In genomic region chr1:233113009-233113712, GRCh38 we compare ENCODE assay signal across 8 cellular contexts.
A peak's percentile ranks its signal among the peaks of the same experiment; 100 is the strongest.
DNase-seq lines count a peak whose midpoint lies in the region; ATAC-seq, FAIRE-seq and TF ChIP-seq lines count a peak whose summit lies in the region.

No MANE protein-coding gene starts in this region.

- H2BK12ac ChIP-seq in H1 (ENCODE audit: low read depth, low read length): peak overlapping the region; percentile 99

- H4K5ac ChIP-seq in H1 (ENCODE audit: insufficient read length, low read depth, low read length): peak overlapping the region; percentile 75

- CTCF ChIA-PET in H1 (lab: Charles Lee; ENCODE audit: partially characterized antibody): interaction anchor here (1.6 kb wide), 1 partner anchor 12 kb away, joined by 5 read pairs; no protein-coding TSS in a partner anchor

- peak overlapping the region; percentile 91 for H2AK5ac ChIP-seq in H1 (ENCODE audit: low read depth, low read length)

- peak overlapping the region; percentile 94 for H3K27ac ChIP-seq in H1 (ENCODE audit: low read depth, low read length)
- H3K27ac ChIP-seq in thyroid gland: peak overlapping the region; percentile 70 to 88 (median 85)
- H3K27ac ChIP-seq in MM.1S (ENCODE audit: low read length): no peak overlapping the region

- H3K18ac ChIP-seq in H1 (ENCODE audit: extremely low read depth, low read length): peak overlapping the region; percentile 49

- TF ChIP-seq RAD21 in H1 (IDR thresholded peaks at IDR 0.05 in 1 of 2, conservative IDR thresholded peaks at IDR 0.05 in 1 of 2; ENCODE audit: low read depth in 2 of 2, low read length in 2 of 2): 0 out of 4 replicates have a peak, but pooled peaks of 1 of the 2 experiments have one; percentile 1

- H2BK5ac ChIP-seq in H1 (ENCODE audit: low read depth, low read length): peak overlapping the region; percentile 98

- peak overlapping the region; percentile 20; the same call in 1 of the 2 replicates for H3K4me3 ChIP-seq in AG10803 (ENCODE audit: low read length)
- H3K4me3 ChIP-seq in H1 (ENCODE audit: extremely low read depth in 1 of 4, insufficient read depth in 2 of 4, low read depth in 3 of 4, low read length in 4 of 4): peak overlapping the region in 2 of 4 experiments; percentile 17 to 19; a peak in 2 of 8 replicates
- no peak overlapping the region for H3K4me3 ChIP-seq in thyroid gland (replicated peaks in 1 of 3)
- no peak overlapping the region for H3K4me3 ChIP-seq in MM.1S (ENCODE audit: low read length)

- intact Hi-C loops in thyroid gland (cut with DNase I): no loop called here

- DNase-seq in AG10803 (ENCODE audit: low read depth): peak; percentile 100
- DNase-seq in H1 (ENCODE audit: low read depth in 1 of 2, low spot score in 2 of 2): peak in 1 of 2 experiments; percentile 39
- peak; percentile 85 for DNase-seq in medulla oblongata (ENCODE audit: extremely low spot score)
- DNase-seq in thyroid gland: peak; percentile 63 to 71
- no peak for DNase-seq in MM.1S

- H3K23ac ChIP-seq in H1 (ENCODE audit: insufficient read length): no peak overlapping the region

- 0 out of 2 replicates have a peak, but pooled peaks cover 4% of the 10 kb centered on the region for H3K23me2 ChIP-seq in H1 (ENCODE audit: low read depth, low read length)

- H3K36me3 ChIP-seq in H1 (ENCODE audit: control insufficient read depth in 2 of 4, insufficient read depth in 4 of 4, low read length in 3 of 4) (peaks cover 0 to 10% (median 2%) of the 10 kb centered on the region in 4 experiments; a peak in 4 of 8 replicates), thyroid gland (no peaks in the 10 kb centered on the region), MM.1S (replicated peaks; ENCODE audit: insufficient read depth, low read length) (no peaks in the 10 kb centered on the region)

- peak overlapping the region; percentile 51 for H3K56ac ChIP-seq in H1 (replicated peaks; ENCODE audit: insufficient read length, low read depth, low read length)

- H2BK20ac ChIP-seq in H1 (ENCODE audit: low read length): peak overlapping the region; percentile 16

- H3K4me1 ChIP-seq in H1 (replicated peaks in 1 of 4; ENCODE audit: control insufficient read depth in 3 of 4, insufficient read depth in 4 of 4, low read length in 3 of 4): peaks cover 10 to 30% (median 18%) of the 10 kb centered on the region in 4 experiments; a peak in 6 of 7 replicates
- H3K4me1 ChIP-seq in thyroid gland: peaks cover 23 to 32% of the 10 kb centered on the region in 2 donors
- no peaks in the 10 kb centered on the region for H3K4me1 ChIP-seq in MM.1S (ENCODE audit: low read length)

- peak overlapping the region; percentile 45 to 80 (median 76) for H3K9ac ChIP-seq in H1 (replicated peaks in 1 of 4; ENCODE audit: extremely low read depth in 1 of 4, low read depth in 3 of 4, low read length in 3 of 4)
- H3K9ac ChIP-seq in MM.1S (ENCODE audit: low read length): no peak overlapping the region

- TF ChIP-seq POLR2A in H1 (IDR thresholded peaks at IDR 0.05; ENCODE audit: control extremely low read depth in 1 of 2, low read depth in 2 of 2, low read length in 2 of 2) (peak in 1 of 2 experiments; percentile 51; a peak in 2 of 3 replicates), thyroid gland (IDR thresholded peaks at IDR 0.05) (no peak)

- 0 out of 2 replicates have a peak overlapping the region, but pooled peaks have one; percentile 66 for H2BK15ac ChIP-seq in H1 (ENCODE audit: low read length)

- no peak overlapping the region for H3K14ac ChIP-seq in H1 (ENCODE audit: insufficient read length)

- H2AFZ ChIP-seq in H1 (ENCODE audit: low read length) (no peak overlapping the region), MM.1S (ENCODE audit: low read length) (no peak overlapping the region)

- H4K91ac ChIP-seq in H1 (replicated peaks; ENCODE audit: insufficient read length, low read length): peak overlapping the region; percentile 99

- 31% methylated on average over 7 of the region's 7 CpGs; no CpG with 5 or more reads in 1 of the 2 experiments for WGBS in H1 (ENCODE audit: extremely low coverage in 1 of 2, insufficient coverage in 1 of 2, insufficient read length in 1 of 2, insufficient replicate concordance in 2 of 2, low coverage in 1 of 2, low lambda C conversion rate in 2 of 2, missing lambda C conversion rate in 1 of 2), 2 experiments
- 22 to 31% methylated on average over 7 of the region's 7 CpGs for WGBS in thyroid gland, 2 donors

- no peaks in the 10 kb centered on the region for H3F3A ChIP-seq in MM.1S (ENCODE audit: insufficient read depth, low read length)

- H3K9me3 ChIP-seq in H1 (ENCODE audit: insufficient read depth in 2 of 2, low read depth in 1 of 2, low read length in 1 of 2) (no peaks in the 10 kb centered on the region), thyroid gland (no peaks in the 10 kb centered on the region), MM.1S (replicated peaks; ENCODE audit: insufficient read depth, low read length) (no peaks in the 10 kb centered on the region)

- TF ChIP-seq CTCF in AG10803 (conservative IDR thresholded peaks at IDR 0.05; ENCODE audit: low read length): no peak
- TF ChIP-seq CTCF in H1 (IDR thresholded peaks at IDR 0.05; ENCODE audit: control extremely low read depth in 1 of 3, insufficient read depth in 1 of 3, low read depth in 1 of 3, low read length in 3 of 3): no peak
- no peak for TF ChIP-seq CTCF in thyroid gland (IDR thresholded peaks at IDR 0.05)
- TF ChIP-seq CTCF in MM.1S (IDR thresholded peaks at IDR 0.05; ENCODE audit: low read length): no peak

- H3K79me1 ChIP-seq in H1 (ENCODE audit: low read depth, low read length): no peaks in the 10 kb centered on the region

- no peak overlapping the region; the same call in 1 of the 2 replicates for H4K8ac ChIP-seq in H1 (ENCODE audit: extremely low read depth, insufficient read depth, low read length)

- H3K4me2 ChIP-seq in H1 (ENCODE audit: insufficient read depth in 1 of 2, low read depth in 2 of 2, low read length in 2 of 2) (peak overlapping the region; percentile 59 to 73), MM.1S (ENCODE audit: low read depth, low read length) (no peak overlapping the region)

- POLR2A ChIA-PET in H1 (lab: Charles Lee; ENCODE audit: partially characterized antibody): interaction anchor here (0.8 to 2.2 kb wide), 8 partner anchors 9 to 183 kb away, joined by 3 to 11 read pairs (median 3); no protein-coding TSS in a partner anchor

- FAIRE-seq in H1 (lab: Jason Lieb, UNC): peak; percentile 90

- H3K9me2 ChIP-seq in MM.1S (replicated peaks; ENCODE audit: insufficient read depth, low read length): no peaks in the 10 kb centered on the region

- TF ChIP-seq EP300 in H1 (IDR thresholded peaks at IDR 0.05; ENCODE audit: borderline replicate concordance in 1 of 2, low read depth in 2 of 2, low read length in 2 of 2): no peak

- H2BK120ac ChIP-seq in H1 (replicated peaks; ENCODE audit: low read depth, low read length): peak overlapping the region; percentile 8

- H3K4ac ChIP-seq in H1 (replicated peaks; ENCODE audit: insufficient read length, low read depth, low read length): peak overlapping the region; percentile 96

- no peaks in the 10 kb centered on the region for H3K27me3 ChIP-seq in H1 (replicated peaks in 1 of 4; ENCODE audit: control insufficient read depth in 3 of 4, extremely low read depth in 1 of 4, insufficient read depth in 3 of 4, low read length in 3 of 4)
- no peaks in the 10 kb centered on the region for H3K27me3 ChIP-seq in thyroid gland
- H3K27me3 ChIP-seq in MM.1S (replicated peaks; ENCODE audit: insufficient read depth, low read length): no peaks in the 10 kb centered on the region

- peak; percentile 67 for ATAC-seq in GM18858 (IDR thresholded peaks at IDR 0.05; ENCODE audit: unreplicated experiment)
- ATAC-seq in HG03460 (IDR thresholded peaks at IDR 0.05; ENCODE audit: unreplicated experiment): peak; percentile 82
- ATAC-seq in SK-N-SH treated with all-trans-retinoic acid at 6 μM for 48 hours: peak; percentile 94

- 0 out of 4 replicates have a peak, but pooled peaks cover 0 to 2% of the 10 kb centered on the region in 2 experiments for H3K79me2 ChIP-seq in H1 (ENCODE audit: control insufficient read depth in 1 of 2, insufficient read depth in 2 of 2, low read length in 2 of 2)
- no peaks in the 10 kb centered on the region for H3K79me2 ChIP-seq in MM.1S (ENCODE audit: low read length)

- H4K20me1 ChIP-seq in H1 (replicated peaks in 1 of 2; ENCODE audit: control insufficient read depth in 1 of 2, insufficient read depth in 2 of 2, low read length in 2 of 2) (no peaks in the 10 kb centered on the region), MM.1S (ENCODE audit: insufficient read depth, low read length) (no peaks in the 10 kb centered on the region)

TF ChIP-seq in SK-N-SH treated with all-trans-retinoic acid at 6 μM for 48 hours, 23 proteins besides CTCF, POLR2A, EP300 and RAD21 (continues in another document):
- TF ChIP-seq PATZ1 (CRISPR knock-in tag; IDR thresholded peaks at IDR 0.05; ENCODE audit: borderline replicate concordance): peak; percentile 69; the same call in 1 of the 2 replicates

TF ChIP-seq in H1, 55 proteins besides CTCF, POLR2A, EP300 and RAD21 (continues in another document):
- TF ChIP-seq BRCA1 (IDR thresholded peaks at IDR 0.05; ENCODE audit: low read depth, low read length): no peak
- peak; percentile 58 for TF ChIP-seq CEBPB (IDR thresholded peaks at IDR 0.05; ENCODE audit: low read depth, low read length)
- no peak for TF ChIP-seq SIX5 (IDR thresholded peaks at IDR 0.05; ENCODE audit: low read depth, low read length)
- TF ChIP-seq JUN (IDR thresholded peaks at IDR 0.05; ENCODE audit: low read depth, low read length): peak; percentile 81; the same call in 1 of the 2 replicates
- no peak for TF ChIP-seq CHD1 (IDR thresholded peaks at IDR 0.05; ENCODE audit: low read depth, low read length)
- TF ChIP-seq JUND (IDR thresholded peaks at IDR 0.05; ENCODE audit: low read length): peak; percentile 75
- TF ChIP-seq SP2 (IDR thresholded peaks at IDR 0.05; ENCODE audit: low read length): no peak
- no peak for TF ChIP-seq SUZ12 (IDR thresholded peaks at IDR 0.05; ENCODE audit: low read length)
- TF ChIP-seq SIN3A (conservative IDR thresholded peaks at IDR 0.05 in 1 of 2, IDR thresholded peaks at IDR 0.05 in 1 of 2; ENCODE audit: low read depth in 1 of 2, low read length in 2 of 2): no peak
- no peak for TF ChIP-seq USF2 (IDR thresholded peaks at IDR 0.05; ENCODE audit: low read length)
- TF ChIP-seq MAFK (IDR thresholded peaks at IDR 0.05; ENCODE audit: low read depth, low read length): peak; percentile 93
